In the genomic region with DNA sequence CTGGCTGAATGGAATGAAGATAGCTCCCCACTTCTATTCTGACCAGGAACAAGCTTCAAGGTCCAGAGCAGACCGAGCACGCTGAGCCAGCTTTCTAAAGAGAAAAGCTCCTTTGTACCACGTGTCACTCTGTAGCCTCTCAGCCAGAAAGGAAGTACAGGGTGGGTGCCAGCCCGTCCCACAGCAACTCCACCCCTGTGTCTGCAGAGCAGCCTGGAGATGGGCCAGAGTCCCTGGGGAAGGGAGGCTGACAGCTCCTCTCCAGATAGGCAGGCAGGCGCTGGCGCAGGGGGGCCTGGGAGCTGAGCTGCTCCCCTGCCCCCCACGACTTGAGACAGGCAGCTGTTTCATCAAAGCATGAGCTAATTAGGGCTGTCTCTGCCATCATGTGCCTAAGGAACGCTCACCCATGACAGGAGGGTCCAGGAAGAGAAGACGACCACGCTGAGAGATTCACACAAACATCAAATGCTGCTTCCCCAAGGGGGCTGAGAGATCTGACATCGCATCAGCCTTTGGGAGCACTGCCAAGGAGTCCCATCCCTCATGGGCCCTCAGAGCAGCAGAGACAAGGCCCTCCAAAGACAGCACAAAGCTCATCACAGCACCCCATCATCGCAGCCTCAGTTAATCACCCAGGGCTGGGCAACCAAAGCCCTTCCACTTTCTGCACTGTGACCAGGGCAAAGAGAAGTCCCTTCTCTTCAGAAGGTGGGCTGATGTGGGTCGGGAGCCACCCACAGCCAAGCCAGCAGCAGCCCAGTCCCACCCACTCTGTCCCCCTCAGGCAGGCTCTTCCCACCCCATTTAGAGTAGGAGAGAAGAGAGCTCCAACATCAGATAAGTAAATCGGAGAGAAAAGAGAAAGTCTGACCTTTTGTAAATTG, we compare ENCODE assay signal across 8 cellular contexts.
DNase-seq lines count a peak whose midpoint lies in the region; ATAC-seq lines count a peak whose summit lies in the region.

No MANE protein-coding gene starts in this region.

- ATAC-seq in HG02610 (IDR thresholded peaks at IDR 0.05; ENCODE audit: unreplicated experiment) = peak; percentile 60
- ATAC-seq in GM21360 (IDR thresholded peaks at IDR 0.05; ENCODE audit: unreplicated experiment) = no peak

- H3K27ac ChIP-seq in caudate nucleus (ENCODE audit: low read depth, low read length) = peak overlapping the region; percentile 96

- DNase-seq in DMS79 (lab: John Stamatoyannopoulos, UW) (peak; percentile 57), NCI-H524 (lab: John Stamatoyannopoulos, UW) (peak; percentile 88 to 97), caudate nucleus (lab: John Stamatoyannopoulos, UW) (peak in 60 of 61 donors; percentile 31 to 96 (median 84)), kidney tubule cell (ENCODE audit: low spot score) (peak; percentile 78), NAMALWA (ENCODE audit: low spot score) (no peak)
- DNase-seq in stimulated activated CD8-positive, alpha-beta memory T cell treated with anti-CD3 and anti-CD28 coated beads, Interleukin-4, amount 100 ng/mL, for 48 hours = peak; percentile 31
